ENCODE assay signal across 8 cellular contexts in the genomic region with DNA sequence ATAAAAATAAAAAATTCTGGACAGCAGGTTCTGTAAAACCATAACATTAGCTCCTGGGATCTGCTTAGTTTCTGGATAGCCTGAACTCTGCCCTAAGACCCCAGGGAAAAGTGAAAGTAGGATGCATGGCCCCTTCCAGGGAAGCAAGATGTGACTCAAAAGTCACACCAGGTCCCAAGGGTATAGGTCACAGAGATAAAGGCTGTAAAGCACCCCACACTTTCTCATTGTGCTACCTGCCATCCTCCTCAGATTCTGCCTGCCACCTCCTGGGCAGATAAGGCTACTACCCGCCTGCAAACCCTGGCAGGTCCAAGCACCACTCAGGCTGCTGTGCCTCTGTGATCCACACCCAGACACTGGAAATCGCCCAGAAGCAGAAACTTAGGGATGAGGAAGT. TPM values are rescaled to one million over a fixed set of nuclear protein-coding genes. Genes with fewer than 3 reads are reported as not detected.
DNase-seq lines count a peak whose midpoint lies in the region; ATAC-seq, FAIRE-seq and TF ChIP-seq lines count a peak whose summit lies in the region.

No MANE protein-coding gene starts in this region.

- no TSS peak for BruUV-seq in GM12878 (replicated peaks; lab: Mats Ljungman, UMichigan)

- H3K9me3 ChIP-seq in BE2C, result no peaks in the 10 kb centered on the region
- H3K9me3 ChIP-seq in GM12878 (replicated peaks; ENCODE audit: control insufficient read depth, insufficient read depth, low read length), result no peaks in the 10 kb centered on the region

- H3K4me1 Mint-ChIP-seq in T-cell, result peaks cover 4 to 21% (median 8%) of the 10 kb centered on the region in 3 donors

- in situ Hi-C loops in GM12878 (cut with MboI), result loop anchor here (5.0 kb wide), 2 partner anchors 121 to 196 kb away; a partner anchor contains a TSS

- no peak overlapping the region for H3K27ac Mint-ChIP-seq in T-cell

- H3K9me3 Mint-ChIP-seq in T-cell, result no peaks in the 10 kb centered on the region

- no peaks in the 10 kb centered on the region for H3K27me3 ChIP-seq in BE2C
- H3K27me3 ChIP-seq in GM12878 (replicated peaks in 1 of 2; ENCODE audit: control insufficient read depth in 2 of 2, insufficient read depth in 2 of 2, low read length in 1 of 2), result no peaks in the 10 kb centered on the region

- no peak overlapping the region for H2AFZ ChIP-seq in GM12878 (ENCODE audit: control insufficient read depth, low read depth, low read length)

- TF ChIP-seq CTCF in BE2C (IDR thresholded peaks at IDR 0.05; ENCODE audit: low read depth, low read length), result peak; percentile 83
- peak; percentile 85 to 96 (median 93); a peak in 5 of 6 replicates for TF ChIP-seq CTCF in GM12878 (IDR thresholded peaks at IDR 0.05 in 2 of 3, conservative IDR thresholded peaks at IDR 0.05 in 1 of 3; ENCODE audit: control insufficient read depth in 2 of 3, extremely low read depth in 1 of 3, insufficient read depth in 1 of 3, low read depth in 3 of 3, low read length in 3 of 3)

- POLR2A ChIA-PET in T-cell (lab: Charles Lee), result no interaction called here
- POLR2A ChIA-PET in GM12878 (lab: Charles Lee), result interaction anchor here (0.8 to 5.9 kb wide), 14 partner anchors 11 to 138 kb away, joined by 3 to 35 read pairs (median 4); a partner anchor contains a TSS

- TF ChIP-seq POLR2A in GM12878 (IDR thresholded peaks at IDR 0.05; ENCODE audit: low read depth, low read length), result no peak

- H3K27me3 Mint-ChIP-seq in T-cell, result no peaks in the 10 kb centered on the region

- 2% methylated on average over 2 of the region's 2 CpGs for WGBS in GM12878 (ENCODE audit: insufficient coverage, insufficient replicate concordance, low lambda C conversion rate, missing lambda C conversion rate)

- peak; percentile 99 for TF ChIP-seq RAD21 in GM12878 (IDR thresholded peaks at IDR 0.05; ENCODE audit: insufficient read depth, low read depth, low read length)

- DNase-seq in BE2C, result peak; percentile 73
- DNase-seq in HPDE6-E6E7 (ENCODE audit: extremely low spot score), result peak; percentile 64
- peak; percentile 33 to 72 (median 60) for DNase-seq in T-cell
- peak; percentile 82 for DNase-seq in GM12878 (ENCODE audit: low read depth, low spot score)
- DNase-seq in kidney tubule cell (ENCODE audit: low spot score), result peak; percentile 57
- peak; percentile 38 for DNase-seq in stimulated activated CD8-positive, alpha-beta memory T cell treated with anti-CD3 and anti-CD28 coated beads, Interleukin-15, amount 100 ng/mL, for 1 hour (ENCODE audit: low read depth)

- H3K36me3 Mint-ChIP-seq in T-cell, result no peaks in the 10 kb centered on the region

- RAD21 ChIA-PET in GM12878 (lab: Charles Lee; ENCODE audit: unreplicated experiment), result interaction anchor here (0.6 to 8.3 kb wide), 27 partner anchors 10 to 232 kb away, joined by 3 to 143 read pairs (median 5); a partner anchor contains a TSS

- peaks cover 13% of the 10 kb centered on the region for H3K4me1 ChIP-seq in BE2C
- peaks cover 9% of the 10 kb centered on the region for H3K4me1 ChIP-seq in GM12878 (ENCODE audit: control insufficient read depth, insufficient read depth, low read length)

- H3K36me3 ChIP-seq in BE2C (no peaks in the 10 kb centered on the region), GM12878 (ENCODE audit: control insufficient read depth in 2 of 2, insufficient read depth in 2 of 2, low read length in 1 of 2) (no peaks in the 10 kb centered on the region)

- no peak overlapping the region for H3K4me3 ChIP-seq in BE2C (ENCODE audit: low read depth, low read length)
- H3K4me3 ChIP-seq in GM12878, result no peak overlapping the region

- CTCF ChIA-PET in T-cell (lab: Charles Lee), result interaction anchor here (0.6 to 3.0 kb wide), 5 partner anchors 28 to 463 kb away, joined by 3 to 21 read pairs (median 3); no protein-coding TSS in a partner anchor
- CTCF ChIA-PET in GM12878 (lab: Yijun Ruan, JAX), result interaction anchor here (0.6 to 7.2 kb wide), 44 partner anchors 9 to 327 kb away, joined by 3 to 168 read pairs (median 5); a partner anchor contains a TSS

- no peak overlapping the region for H3K9ac ChIP-seq in GM12878 (ENCODE audit: control insufficient read depth, insufficient read depth, low read length)

- SMC1A ChIA-PET in GM12878 (lab: Charles Lee; ENCODE audit: uncharacterized antibody, unreplicated experiment), result interaction anchor here (0.7 to 6.8 kb wide), 28 partner anchors 9 to 194 kb away, joined by 3 to 134 read pairs (median 6); a partner anchor contains a TSS

- H3K79me2 ChIP-seq in GM12878 (ENCODE audit: control insufficient read depth, insufficient read depth, low read length), result no peaks in the 10 kb centered on the region

- TF ChIP-seq EP300 in GM12878 (IDR thresholded peaks at IDR 0.05; ENCODE audit: borderline replicate concordance in 1 of 2, control insufficient read depth in 1 of 2, low read depth in 2 of 2, low read length in 2 of 2), result peak in 1 of 2 experiments; percentile 65; a peak in 2 of 4 replicates

- ATAC-seq in GM18520 (IDR thresholded peaks at IDR 0.05; ENCODE audit: unreplicated experiment) (peak; percentile 90), T-cell (replicated peaks in 1 of 4) (peak; percentile 94 to 99 (median 96)), GM12878 (peak; percentile 100), GM21526 (IDR thresholded peaks at IDR 0.05; ENCODE audit: low FRiP score, unreplicated experiment) (no peak)

- FAIRE-seq in GM12878 (lab: Jason Lieb, UNC), result peak; percentile 75

- intact Hi-C loops in GM12878 (cut with micrococcal nuclease; ENCODE audit: unreplicated experiment), result loop anchor here (1.0 to 2.0 kb wide), 4 partner anchors 26 to 199 kb away; no protein-coding TSS in a partner anchor

- H3K4me2 ChIP-seq in GM12878 (ENCODE audit: control insufficient read depth, insufficient read depth), result no peak overlapping the region

- H3K4me3 Mint-ChIP-seq in T-cell, result no peak overlapping the region

- 0 out of 2 replicates have a peak overlapping the region, but pooled peaks have one; percentile 6 for H3K27ac ChIP-seq in GM12878 (ENCODE audit: control insufficient read depth, insufficient read depth)

- H4K20me1 ChIP-seq in GM12878 (ENCODE audit: control insufficient read depth, insufficient read depth), result no peaks in the 10 kb centered on the region

RNA-seq across cellular contexts. Expression of a gene that starts 20.6 kb away (rescaled TPM):
- polyA plus RNA-seq in BE2C (2012; ENCODE audit: insufficient read depth, insufficient read length, low read depth), result 28.6 TPM
- total RNA-seq in T-cell (not detected), GM12878 (2014; rRNA removed) (2.8 and 2.9 TPM in 2 replicates), GM12878 (2014; rRNA removed; fragmentation: Illumina TruSeq; extraction: Trizol) (1.9 and 2.5 TPM in 2 replicates), GM12878 (2021) (2.3 and 2.8 TPM in 2 replicates)
- 1.3 and 1.4 TPM in 2 replicates for total RNA-seq in GM12878 (2013; cell fraction: nucleolus; rRNA removed)
- polyA plus RNA-seq in GM12878 (2011; ENCODE audit: low read depth), result 2.5 TPM
- polyA plus RNA-seq in GM12878 (2011; rRNA removed) (0.05 and 0.06 TPM in 2 replicates), GM12878 (2014; fragmentation: Illumina TruSeq; extraction: Trizol) (2.5 and 4.0 TPM in 2 replicates), GM12878 (2014; fragmentation: Nextera tagmentation; extraction: Ambion mirVana) (1 to 10 TPM; 1.8 to 3.1 TPM), GM12878 (2014; rRNA removed) (2.8 and 3.1 TPM in 2 replicates), GM12878 (2016; fragmentation: Nextera tagmentation; extraction: Ambion mirVana) (1 to 10 TPM in 1 of 2 experiments, under 1 TPM in 1; 0.53 to 1.1 TPM)
- polyA plus RNA-seq in GM12878 (2011; cell fraction: cytosol; rRNA removed), result 0.03 and 0.08 TPM in 2 replicates
- polyA plus RNA-seq in GM12878 (2011; cell fraction: nucleus; rRNA removed), result not detected in 2 replicates
- 2.0 and 3.2 TPM in 2 replicates for polyA plus RNA-seq in GM12878 (2012)
- polyA minus RNA-seq in GM12878 (2011; rRNA and poly(A)+ RNA removed), result 0.10 TPM in 1 of 2 replicates, not detected in the other
- not detected in 2 replicates for polyA minus RNA-seq in GM12878 (2011; cell fraction: cytosol; rRNA and poly(A)+ RNA removed)
- polyA minus RNA-seq in GM12878 (2011; cell fraction: nucleus; rRNA and poly(A)+ RNA removed), result 0.19 TPM in 1 of 2 replicates, not detected in the other

RNA-seq across cellular contexts. Expression of a gene that starts 21.6 kb away (rescaled TPM):
- polyA plus RNA-seq in BE2C (2012; ENCODE audit: insufficient read depth, insufficient read length, low read depth), result not detected
- total RNA-seq in T-cell (not detected), GM12878 (2014; rRNA removed) (not detected in 2 replicates), GM12878 (2014; rRNA removed; fragmentation: Illumina TruSeq; extraction: Trizol) (not detected in 2 replicates), GM12878 (2021) (not detected in 2 replicates)
- total RNA-seq in GM12878 (2013; cell fraction: nucleolus; rRNA removed), result not detected in 2 replicates
- not detected for polyA plus RNA-seq in GM12878 (2011; ENCODE audit: low read depth)
- polyA plus RNA-seq in GM12878 (2011; rRNA removed) (0.23 TPM in 1 of 2 replicates, not detected in the other), GM12878 (2014; fragmentation: Illumina TruSeq; extraction: Trizol) (not detected in 2 replicates), GM12878 (2014; fragmentation: Nextera tagmentation; extraction: Ambion mirVana) (not detected), GM12878 (2014; rRNA removed) (not detected in 2 replicates), GM12878 (2016; fragmentation: Nextera tagmentation; extraction: Ambion mirVana) (not detected)
- polyA plus RNA-seq in GM12878 (2011; cell fraction: cytosol; rRNA removed), result not detected in 2 replicates
- polyA plus RNA-seq in GM12878 (2011; cell fraction: nucleus; rRNA removed), result 0.34 TPM in 1 of 2 replicates, not detected in the other
- not detected in 2 replicates for polyA plus RNA-seq in GM12878 (2012)
- polyA minus RNA-seq in GM12878 (2011; rRNA and poly(A)+ RNA removed), result not detected in 2 replicates
- not detected in 2 replicates for polyA minus RNA-seq in GM12878 (2011; cell fraction: cytosol; rRNA and poly(A)+ RNA removed)
- not detected in 2 replicates for polyA minus RNA-seq in GM12878 (2011; cell fraction: nucleus; rRNA and poly(A)+ RNA removed)

RNA-seq across cellular contexts. Expression of a gene that starts 44.8 kb away (rescaled TPM):
- polyA plus RNA-seq in BE2C (2012; ENCODE audit: insufficient read depth, insufficient read length, low read depth), result not detected
- total RNA-seq in T-cell (1 to 10 TPM in 4 of 5 donors, not detected in 1; 1.8 to 2.3 (median 2.1) TPM), GM12878 (2014; rRNA removed) (59.5 and 68.0 TPM in 2 replicates), GM12878 (2014; rRNA removed; fragmentation: Illumina TruSeq; extraction: Trizol) (52.6 and 61.3 TPM in 2 replicates), GM12878 (2021) (57.8 and 64.9 TPM in 2 replicates)
- total RNA-seq in GM12878 (2013; cell fraction: nucleolus; rRNA removed), result 230 and 233 TPM in 2 replicates
- 52.3 TPM for polyA plus RNA-seq in GM12878 (2011; ENCODE audit: low read depth)
- polyA plus RNA-seq in GM12878 (2011; rRNA removed) (60.7 and 72.5 TPM in 2 replicates), GM12878 (2014; fragmentation: Illumina TruSeq; extraction: Trizol) (90.7 and 102 TPM in 2 replicates), GM12878 (2014; fragmentation: Nextera tagmentation; extraction: Ambion mirVana) (10 to 100 TPM; 36.4 to 43.3 TPM), GM12878 (2014; rRNA removed) (87.8 and 114 TPM in 2 replicates), GM12878 (2016; fragmentation: Nextera tagmentation; extraction: Ambion mirVana) (10 to 100 TPM; 57.8 to 65.9 TPM)
- 78.7 and 92.1 TPM in 2 replicates for polyA plus RNA-seq in GM12878 (2011; cell fraction: cytosol; rRNA removed)
- polyA plus RNA-seq in GM12878 (2011; cell fraction: nucleus; rRNA removed), result 118 and 167 TPM in 2 replicates
- polyA plus RNA-seq in GM12878 (2012), result 23.7 and 29.9 TPM in 2 replicates
- 16.8 and 29.2 TPM in 2 replicates for polyA minus RNA-seq in GM12878 (2011; rRNA and poly(A)+ RNA removed)
- polyA minus RNA-seq in GM12878 (2011; cell fraction: cytosol; rRNA and poly(A)+ RNA removed), result 10.3 and 13.2 TPM in 2 replicates
- polyA minus RNA-seq in GM12878 (2011; cell fraction: nucleus; rRNA and poly(A)+ RNA removed), result 28.0 and 32.9 TPM in 2 replicates

RNA-seq across cellular contexts. Expression of a gene that starts 59.5 kb away (rescaled TPM):
- polyA plus RNA-seq in BE2C (2012; ENCODE audit: insufficient read depth, insufficient read length, low read depth), result not detected
- total RNA-seq in T-cell, result under 1 TPM in 1 of 5 donors, not detected in 4; 0.23 TPM
- total RNA-seq in GM12878 (2013; cell fraction: nucleolus; rRNA removed), result 0.19 TPM in 1 of 2 replicates, not detected in the other
- total RNA-seq in GM12878 (2014; rRNA removed), result not detected in 2 replicates
- not detected in 2 replicates for total RNA-seq in GM12878 (2014; rRNA removed; fragmentation: Illumina TruSeq; extraction: Trizol)
- total RNA-seq in GM12878 (2021), result not detected in 2 replicates
- not detected for polyA plus RNA-seq in GM12878 (2011; ENCODE audit: low read depth)
- polyA plus RNA-seq in GM12878 (2011; rRNA removed), result not detected in 2 replicates
- polyA plus RNA-seq in GM12878 (2011; cell fraction: cytosol; rRNA removed), result not detected in 2 replicates
- 0.25 TPM in 1 of 2 replicates, not detected in the other for polyA plus RNA-seq in GM12878 (2011; cell fraction: nucleus; rRNA removed)
- polyA plus RNA-seq in GM12878 (2012), result 0.18 and 0.32 TPM in 2 replicates
- not detected in 2 replicates for polyA plus RNA-seq in GM12878 (2014; fragmentation: Illumina TruSeq; extraction: Trizol)
- not detected for polyA plus RNA-seq in GM12878 (2014; fragmentation: Nextera tagmentation; extraction: Ambion mirVana)
- polyA plus RNA-seq in GM12878 (2014; rRNA removed), result 0.09 TPM in 1 of 2 replicates, not detected in the other
- not detected for polyA plus RNA-seq in GM12878 (2016; fragmentation: Nextera tagmentation; extraction: Ambion mirVana)
- polyA minus RNA-seq in GM12878 (2011; rRNA and poly(A)+ RNA removed), result not detected in 2 replicates
- not detected in 2 replicates for polyA minus RNA-seq in GM12878 (2011; cell fraction: cytosol; rRNA and poly(A)+ RNA removed)
- polyA minus RNA-seq in GM12878 (2011; cell fraction: nucleus; rRNA and poly(A)+ RNA removed), result not detected in 2 replicates

Comparison
In these comparisons a context has a peak if more than half of its experiments do, and no peak if none do; other contexts are left out.
1. RNA of a gene that starts 44.8 kb away (total RNA-seq): 52.6 to 233 TPM in GM12878; 1.8 to 2.3 TPM in T-cell; every median in the first group is over 10 times any median in the second.
2. Peak in every context shown above with its lines, with median percentiles within 50 percentile points of each other: DNase-seq.